8 cellular contexts compared by ENCODE assay signal in genomic region chr5:172766287-172767104, GRCh38. TPM values are rescaled to one million over a fixed set of nuclear protein-coding genes. Genes with fewer than 3 reads are reported as not detected.
DNase-seq lines count a peak whose midpoint lies in the region; ATAC-seq, FAIRE-seq and TF ChIP-seq lines count a peak whose summit lies in the region.

No MANE protein-coding gene starts in this region.

- peaks cover 0 to 11% (median 3%) of the 10 kb centered on the region in 5 donors for H3K9me3 Mint-ChIP-seq in CD8-positive, alpha-beta memory T cell
- H3K9me3 Mint-ChIP-seq in stimulated activated effector memory CD8-positive, alpha-beta T cell treated with anti-CD3 and anti-CD28 coated beads, Interleukin-12 subunit alpha, Interleukin-12 subunit beta, amount 100 ng/mL, for 72 hours: no peaks in the 10 kb centered on the region

- H3K4me1 ChIP-seq in CD8-positive, alpha-beta memory T cell (ENCODE audit: insufficient read depth, low read length): peaks cover 43% of the 10 kb centered on the region
- H3K4me1 ChIP-seq in colonic mucosa (peaks cover 11% of the 10 kb centered on the region), left lung (peaks cover 15 to 61% of the 10 kb centered on the region in 2 donors)

- no peaks in the 10 kb centered on the region for H3K9me3 ChIP-seq in CD8-positive, alpha-beta memory T cell (ENCODE audit: low read length)
- no peaks in the 10 kb centered on the region for H3K9me3 ChIP-seq in colonic mucosa
- no peaks in the 10 kb centered on the region for H3K9me3 ChIP-seq in left lung

- H3K9ac ChIP-seq in colonic mucosa (ENCODE audit: low read depth in 2 of 2, low read length in 2 of 2): peak overlapping the region in 1 of 2 donors; percentile 84

- ATAC-seq in left lung: peak; percentile 14
- ATAC-seq in stimulated activated effector memory CD8-positive, alpha-beta T cell treated with anti-CD3 and anti-CD28 coated beads, Interleukin-12 subunit alpha, Interleukin-12 subunit beta, amount 100 ng/mL, for 72 hours: no peak

- POLR2A ChIA-PET in CD8-positive, alpha-beta memory T cell (lab: Charles Lee): no interaction called here

- DNase-seq in CD8-positive, alpha-beta memory T cell: peak; percentile 23 to 64 (median 62)
- peak; percentile 72 for DNase-seq in RCC 7860 (ENCODE audit: low spot score)
- DNase-seq in colonic mucosa: no peak
- DNase-seq in left lung: peak in 1 of 2 donors; percentile 73
- DNase-seq in stimulated activated effector memory CD8-positive, alpha-beta T cell treated with anti-CD3 and anti-CD28 coated beads, Interleukin-12 subunit alpha, Interleukin-12 subunit beta, amount 100 ng/mL, for 72 hours (ENCODE audit: low spot score in 2 of 2): no peak
- no peak for DNase-seq in NOMO-1 treated with dmso at 0.1 percent for 144 hours (lab: John Stamatoyannopoulos, UW; ENCODE audit: unreplicated experiment)
- DNase-seq in NCI-H146 treated with DMSO at 0.1 percent for 48 hours (lab: John Stamatoyannopoulos, UW; ENCODE audit: unreplicated experiment): no peak
- DNase-seq in NK-92 treated with Interleukin-12 subunit alpha and Interleukin-12 subunit beta, amount 100 ng/mL, for 24 hours (lab: John Stamatoyannopoulos, UW): no peak

- no peaks in the 10 kb centered on the region for H3K27me3 ChIP-seq in CD8-positive, alpha-beta memory T cell (ENCODE audit: insufficient read depth, low read length, poor library complexity, severe bottlenecking)
- H3K27me3 ChIP-seq in colonic mucosa: no peaks in the 10 kb centered on the region
- no peaks in the 10 kb centered on the region for H3K27me3 ChIP-seq in left lung

- peaks cover 21 to 41% (median 22%) of the 10 kb centered on the region in 3 donors for H3K36me3 Mint-ChIP-seq in CD8-positive, alpha-beta memory T cell
- peaks cover 68% of the 10 kb centered on the region for H3K36me3 Mint-ChIP-seq in stimulated activated effector memory CD8-positive, alpha-beta T cell treated with anti-CD3 and anti-CD28 coated beads, Interleukin-12 subunit alpha, Interleukin-12 subunit beta, amount 100 ng/mL, for 72 hours

- peak overlapping the region; percentile 98 to 100 (median 99) for H3K27ac Mint-ChIP-seq in CD8-positive, alpha-beta memory T cell
- H3K27ac Mint-ChIP-seq in stimulated activated effector memory CD8-positive, alpha-beta T cell treated with anti-CD3 and anti-CD28 coated beads, Interleukin-12 subunit alpha, Interleukin-12 subunit beta, amount 100 ng/mL, for 72 hours: peak overlapping the region; percentile 97

- no peak for TF ChIP-seq CTCF in colonic mucosa (IDR thresholded peaks at IDR 0.05)
- TF ChIP-seq CTCF in left lung (IDR thresholded peaks at IDR 0.05): no peak

- FAIRE-seq in RCC 7860 (lab: Jason Lieb, UNC): no peak

- H3K4me3 Mint-ChIP-seq in CD8-positive, alpha-beta memory T cell: peak overlapping the region in 6 of 7 donors; percentile 35 to 98 (median 95)
- H3K4me3 Mint-ChIP-seq in stimulated activated effector memory CD8-positive, alpha-beta T cell treated with anti-CD3 and anti-CD28 coated beads, Interleukin-12 subunit alpha, Interleukin-12 subunit beta, amount 100 ng/mL, for 72 hours: peak overlapping the region; percentile 76

- peaks cover 0 to 31% of the 10 kb centered on the region in 2 donors for H3K27me3 Mint-ChIP-seq in CD8-positive, alpha-beta memory T cell

- H3K36me3 ChIP-seq in CD8-positive, alpha-beta memory T cell (ENCODE audit: insufficient read depth, low read length): peaks cover 16% of the 10 kb centered on the region
- H3K36me3 ChIP-seq in colonic mucosa (peaks cover 12% of the 10 kb centered on the region), left lung (peaks cover 0 to 37% of the 10 kb centered on the region in 2 donors)

- H3K27ac ChIP-seq in CD8-positive, alpha-beta memory T cell (ENCODE audit: low read depth, low read length): peak overlapping the region; percentile 92
- H3K27ac ChIP-seq in colonic mucosa (peak overlapping the region; percentile 100), left lung (peak overlapping the region; percentile 100)

- no peak overlapping the region for H3K4me3 ChIP-seq in CD8-positive, alpha-beta memory T cell (ENCODE audit: low read length)
- H3K4me3 ChIP-seq in colonic mucosa (no peak overlapping the region), left lung (peak overlapping the region in 1 of 2 donors; percentile 93)

- CTCF ChIA-PET in CD8-positive, alpha-beta memory T cell (lab: Charles Lee): interaction anchor here (0.7 kb wide), 1 partner anchor 800 kb away, joined by 3 read pairs; no protein-coding TSS in a partner anchor

- intact Hi-C loops in colonic mucosa (cut with DNase I) (loop anchor here (2.0 kb wide), 1 partner anchor 50 kb away; no protein-coding TSS in a partner anchor), left lung (cut with DNase I) (no loop called here)

- peaks cover 49 to 70% (median 57%) of the 10 kb centered on the region in 3 donors for H3K4me1 Mint-ChIP-seq in CD8-positive, alpha-beta memory T cell
- H3K4me1 Mint-ChIP-seq in stimulated activated effector memory CD8-positive, alpha-beta T cell treated with anti-CD3 and anti-CD28 coated beads, Interleukin-12 subunit alpha, Interleukin-12 subunit beta, amount 100 ng/mL, for 72 hours: peaks cover 45% of the 10 kb centered on the region

RNA-seq across cellular contexts. Expression of gene DUSP1, which starts 4.5 kb away (rescaled TPM):
- 10 to 100 TPM in 1 of 2 experiments, 1 to 10 TPM in 1; 9.4 to 10.9 TPM for total RNA-seq in CD8-positive, alpha-beta memory T cell
- 1,007 TPM for polyA plus RNA-seq in CD8-positive, alpha-beta memory T cell
- total RNA-seq in colonic mucosa (100 to 1,000 TPM in 1 of 2 donors, 10 to 100 TPM in 1; 61.7 to 102 TPM), left lung (100 to 1,000 TPM; 203 to 239 TPM)

Comparison
In these comparisons a context has a peak if more than half of its experiments do, and no peak if none do; other contexts are left out.
1. DNase-seq: peak in CD8-positive, alpha-beta memory T cell (5 of 5) and RCC 7860 (single experiment); none in colonic mucosa (single experiment), stimulated activated effector memory CD8-positive, alpha-beta T cell treated with anti-CD3 and anti-CD28 coated beads, Interleukin-12 subunit alpha, Interleukin-12 subunit beta, amount 100 ng/mL, for 72 hours (0 of 2), NOMO-1 treated with dmso at 0.1 percent for 144 hours (single experiment), NCI-H146 treated with DMSO at 0.1 percent for 48 hours (single experiment) and NK-92 treated with Interleukin-12 subunit alpha and Interleukin-12 subunit beta, amount 100 ng/mL, for 24 hours (single experiment).
2. RNA of gene DUSP1, which starts 4.5 kb away (total RNA-seq): 203 to 239 TPM in left lung and 61.7 to 102 TPM in colonic mucosa; 9.4 to 10.9 TPM in CD8-positive, alpha-beta memory T cell; every median in the first group is over 4 times any median in the second.
3. Peak in every context shown above with its lines, with median percentiles within 50 percentile points of each other: H3K27ac ChIP-seq.